1 cellular context compared by ENCODE assay signal in the genomic region with DNA sequence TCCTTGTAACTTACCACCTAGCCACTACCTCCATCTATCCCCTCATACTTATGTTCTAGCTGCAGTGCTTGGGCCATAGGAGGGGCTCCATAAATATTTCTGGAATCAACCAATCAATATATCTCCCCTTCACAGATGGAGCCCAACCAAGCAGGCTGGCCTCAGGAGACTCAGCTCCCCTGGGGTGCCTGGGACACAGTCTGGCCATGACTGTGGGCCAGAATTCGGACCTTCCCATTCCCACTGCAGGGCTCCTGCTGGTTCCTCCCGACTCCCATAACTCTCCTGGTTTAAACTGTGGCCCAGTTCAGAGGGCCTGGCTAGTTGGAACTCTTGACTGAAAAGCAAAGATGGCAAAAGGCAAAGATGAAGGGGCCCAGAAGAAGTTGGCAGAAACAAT.
TF ChIP-seq lines count a peak whose summit lies in the region.

No MANE protein-coding gene starts in this region.

TF ChIP-seq in K562, 482 proteins besides CTCF, POLR2A, EP300 and RAD21:
- TF ChIP-seq MTF1 (CRISPR knock-in tag; IDR thresholded peaks at IDR 0.05; ENCODE audit: borderline replicate concordance) (no peak), TGIF2 (CRISPR knock-in tag; IDR thresholded peaks at IDR 0.05) (no peak), UBTF (IDR thresholded peaks at IDR 0.05; ENCODE audit: borderline replicate concordance in 1 of 2, low read depth in 2 of 2, low read length in 2 of 2) (0 out of 4 replicates have a peak, but pooled peaks of 1 of the 2 experiments have one; percentile 18), TFAP4 (CRISPR knock-in tag; IDR thresholded peaks at IDR 0.05; ENCODE audit: borderline replicate concordance) (0 out of 2 replicates have a peak, but pooled peaks have one; percentile 7)
